9 cellular contexts compared by ENCODE assay signal in the genomic region with DNA sequence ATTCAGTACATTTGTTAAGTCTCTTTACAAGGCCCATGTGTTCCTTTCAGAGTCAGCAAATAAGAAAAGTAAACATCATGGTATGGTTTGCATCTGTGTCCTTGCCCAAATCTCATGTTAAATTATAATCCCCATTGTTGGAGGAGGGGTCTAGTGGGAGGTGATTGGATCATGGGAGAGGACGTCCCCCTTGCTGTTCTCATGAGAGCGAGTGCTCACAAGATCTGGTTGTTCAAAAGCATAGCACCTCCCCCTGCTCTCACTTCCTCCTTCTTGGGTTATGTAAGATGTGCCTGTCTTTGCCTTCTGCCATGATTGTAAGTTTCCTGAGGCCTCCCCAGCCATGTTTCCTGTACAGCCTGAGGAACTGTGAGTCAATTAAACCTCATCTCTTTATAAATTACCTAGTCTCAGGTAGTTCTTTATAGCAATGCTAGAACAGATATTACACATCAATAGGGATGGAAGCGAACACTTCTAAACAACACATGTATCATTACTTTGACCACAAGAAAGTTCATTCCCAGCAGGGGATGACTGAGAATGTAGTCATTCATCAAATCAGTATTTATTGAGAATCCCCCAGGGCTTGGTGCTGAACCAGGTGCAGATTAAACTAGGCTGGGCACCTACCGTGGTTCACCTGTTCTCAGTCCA. TPM values are rescaled to one million over a fixed set of nuclear protein-coding genes. Genes with fewer than 3 reads are reported as not detected.
DNase-seq lines count a peak whose midpoint lies in the region; ATAC-seq and TF ChIP-seq lines count a peak whose summit lies in the region.
"Had no signal": no experiment of that assay in that cellular context is flagged by ENCODE, and none has a peak within 500 bp of the region (broad histone marks: within the 10 kb centered on the region; RNA-seq: fewer than 3 reads in every experiment).

No MANE protein-coding gene starts in this region.

- H3K4me1 ChIP-seq in neural progenitor cell, result peaks cover 26% of the 10 kb centered on the region

- H3F3A ChIP-seq in neural progenitor cell (ENCODE audit: low read depth), result peaks cover 20% of the 10 kb centered on the region

- no peaks in the 10 kb centered on the region for H3K79me2 ChIP-seq in neural progenitor cell (ENCODE audit: low read depth)

- H3K36me3 Mint-ChIP-seq in neural progenitor cell (peaks cover 1% of the 10 kb centered on the region), type B pancreatic cell (peaks cover 4% of the 10 kb centered on the region)
- peaks cover 5% of the 10 kb centered on the region for H3K36me3 Mint-ChIP-seq in activated T-helper 1 cell treated with anti-CD3 and anti-CD28 coated beads, Interleukin-12 subunit alpha, Interleukin-12 subunit beta, Interleukin-2, Interleukin-4 antibody, amounts not matched to agents 30 ng/mL and 10 ng/mL and 1 ng/mL, durations not matched to agents 14 hours and 24 hours and 36 hours (ENCODE audit: low read depth)
- peaks cover 6% of the 10 kb centered on the region for H3K36me3 Mint-ChIP-seq in activated naive CD4-positive, alpha-beta T cell treated with anti-CD3 and anti-CD28 coated beads, Interleukin-2, amount 10 ng/mL, durations not matched to agents 7 days and 5 days

- DNase-seq in SIG-M5 (lab: John Stamatoyannopoulos, UW) (peak; percentile 60), neural progenitor cell (ENCODE audit: low spot score) (no peak), Right ventricle myocardium superior (no peak), type B pancreatic cell (ENCODE audit: extremely low spot score, unreplicated experiment) (no peak)
- no peak for DNase-seq in activated T-helper 1 cell treated with anti-CD3 and anti-CD28 coated beads, Interleukin-12 subunit alpha, Interleukin-12 subunit beta, Interleukin-2, Interleukin-4 antibody, amounts not matched to agents 30 ng/mL and 10 ng/mL and 1 ng/mL, durations not matched to agents 14 hours and 24 hours and 36 hours (ENCODE audit: low spot score)
- no peak for DNase-seq in activated naive CD4-positive, alpha-beta T cell treated with anti-CD3 and anti-CD28 coated beads, Interleukin-2, amount 10 ng/mL, durations not matched to agents 7 days and 5 days

- H2AFZ ChIP-seq in neural progenitor cell (replicated peaks), result peak overlapping the region; percentile 72

- CTCF ChIA-PET in activated naive CD4-positive, alpha-beta T cell treated with anti-CD3 and anti-CD28 coated beads, Interleukin-2, amount 10 ng/mL, durations not matched to agents 7 days and 5 days (lab: Charles Lee), result no interaction called here

- H3K27me3 Mint-ChIP-seq in neural progenitor cell (ENCODE audit: insufficient read depth, low read depth) (peaks cover 17% of the 10 kb centered on the region), type B pancreatic cell (peaks cover 15% of the 10 kb centered on the region)
- peaks cover 4% of the 10 kb centered on the region for H3K27me3 Mint-ChIP-seq in activated T-helper 1 cell treated with anti-CD3 and anti-CD28 coated beads, Interleukin-12 subunit alpha, Interleukin-12 subunit beta, Interleukin-2, Interleukin-4 antibody, amounts not matched to agents 30 ng/mL and 10 ng/mL and 1 ng/mL, durations not matched to agents 14 hours and 24 hours and 36 hours (ENCODE audit: insufficient read depth)
- H3K27me3 Mint-ChIP-seq in activated naive CD4-positive, alpha-beta T cell treated with anti-CD3 and anti-CD28 coated beads, Interleukin-2, amount 10 ng/mL, durations not matched to agents 7 days and 5 days, result peaks cover 19% of the 10 kb centered on the region

- intact Hi-C loops in Right ventricle myocardium superior (cut with DNase I), result no loop called here
- intact Hi-C loops in activated T-helper 1 cell treated with anti-CD3 and anti-CD28 coated beads, Interleukin-12 subunit alpha, Interleukin-12 subunit beta, Interleukin-2, Interleukin-4 antibody, amounts not matched to agents 30 ng/mL and 10 ng/mL and 1 ng/mL, durations not matched to agents 14 hours and 24 hours and 36 hours (cut with micrococcal nuclease), result no loop called here

- no peaks in the 10 kb centered on the region for H3K9me3 ChIP-seq in neural progenitor cell (ENCODE audit: low read depth)
- H3K9me3 ChIP-seq: tibial artery had no signal

- H3K4me3 ChIP-seq in neural progenitor cell, result no peak overlapping the region
- H3K4me3 ChIP-seq: tibial artery had no signal

- H3K27ac Mint-ChIP-seq in neural progenitor cell (peak overlapping the region; percentile 88), type B pancreatic cell (no peak overlapping the region)
- no peak overlapping the region for H3K27ac Mint-ChIP-seq in activated T-helper 1 cell treated with anti-CD3 and anti-CD28 coated beads, Interleukin-12 subunit alpha, Interleukin-12 subunit beta, Interleukin-2, Interleukin-4 antibody, amounts not matched to agents 30 ng/mL and 10 ng/mL and 1 ng/mL, durations not matched to agents 14 hours and 24 hours and 36 hours
- H3K27ac Mint-ChIP-seq in activated naive CD4-positive, alpha-beta T cell treated with anti-CD3 and anti-CD28 coated beads, Interleukin-2, amount 10 ng/mL, durations not matched to agents 7 days and 5 days, result no peak overlapping the region

- H3K4me1 Mint-ChIP-seq in neural progenitor cell (peaks cover 44% of the 10 kb centered on the region), type B pancreatic cell (ENCODE audit: unreplicated experiment) (peaks cover 29% of the 10 kb centered on the region)
- peaks cover 31% of the 10 kb centered on the region for H3K4me1 Mint-ChIP-seq in activated T-helper 1 cell treated with anti-CD3 and anti-CD28 coated beads, Interleukin-12 subunit alpha, Interleukin-12 subunit beta, Interleukin-2, Interleukin-4 antibody, amounts not matched to agents 30 ng/mL and 10 ng/mL and 1 ng/mL, durations not matched to agents 14 hours and 24 hours and 36 hours (ENCODE audit: low read depth)
- H3K4me1 Mint-ChIP-seq in activated naive CD4-positive, alpha-beta T cell treated with anti-CD3 and anti-CD28 coated beads, Interleukin-2, amount 10 ng/mL, durations not matched to agents 7 days and 5 days, result peaks cover 26% of the 10 kb centered on the region

- H3K36me3 ChIP-seq in neural progenitor cell, result no peaks in the 10 kb centered on the region
- H3K36me3 ChIP-seq: tibial artery had no signal

- peaks cover 14% of the 10 kb centered on the region for H3K27me3 ChIP-seq in neural progenitor cell

- TF ChIP-seq CTCF in neural progenitor cell (IDR thresholded peaks at IDR 0.05), result no peak
- TF ChIP-seq CTCF in type B pancreatic cell (conservative IDR thresholded peaks at IDR 0.05), result no peak

- no peak overlapping the region for H3K4me2 ChIP-seq in neural progenitor cell

- H3K9me3 Mint-ChIP-seq in neural progenitor cell (no peaks in the 10 kb centered on the region), type B pancreatic cell (no peaks in the 10 kb centered on the region)
- H3K9me3 Mint-ChIP-seq in activated T-helper 1 cell treated with anti-CD3 and anti-CD28 coated beads, Interleukin-12 subunit alpha, Interleukin-12 subunit beta, Interleukin-2, Interleukin-4 antibody, amounts not matched to agents 30 ng/mL and 10 ng/mL and 1 ng/mL, durations not matched to agents 14 hours and 24 hours and 36 hours, result no peaks in the 10 kb centered on the region
- no peaks in the 10 kb centered on the region for H3K9me3 Mint-ChIP-seq in activated naive CD4-positive, alpha-beta T cell treated with anti-CD3 and anti-CD28 coated beads, Interleukin-2, amount 10 ng/mL, durations not matched to agents 7 days and 5 days

- H3K4me3 Mint-ChIP-seq in neural progenitor cell (peak overlapping the region; percentile 54), type B pancreatic cell (no peak overlapping the region)
- H3K4me3 Mint-ChIP-seq in activated T-helper 1 cell treated with anti-CD3 and anti-CD28 coated beads, Interleukin-12 subunit alpha, Interleukin-12 subunit beta, Interleukin-2, Interleukin-4 antibody, amounts not matched to agents 30 ng/mL and 10 ng/mL and 1 ng/mL, durations not matched to agents 14 hours and 24 hours and 36 hours, result no peak overlapping the region
- H3K4me3 Mint-ChIP-seq in activated naive CD4-positive, alpha-beta T cell treated with anti-CD3 and anti-CD28 coated beads, Interleukin-2, amount 10 ng/mL, durations not matched to agents 7 days and 5 days, result no peak overlapping the region

- ATAC-seq in GM19035 (IDR thresholded peaks at IDR 0.05; ENCODE audit: unreplicated experiment) (peak; percentile 66), HG03039 (IDR thresholded peaks at IDR 0.05; ENCODE audit: unreplicated experiment) (peak; percentile 63), Right ventricle myocardium superior (ENCODE audit: poor library complexity) (no peak)

- H4K20me1 ChIP-seq in neural progenitor cell (ENCODE audit: low read depth), result no peaks in the 10 kb centered on the region

- H3K27ac ChIP-seq in neural progenitor cell, result no peak overlapping the region
- H3K27ac ChIP-seq: tibial artery had no signal

- H3K9ac ChIP-seq in neural progenitor cell, result no peak overlapping the region

RNA-seq across cellular contexts. Expression of a gene that starts 4.1 kb away (rescaled TPM):
- total RNA-seq in neural progenitor cell (ENCODE audit: low replicate concordance) (0.13 and 0.22 TPM in 2 replicates), Right ventricle myocardium superior (not detected), type B pancreatic cell (ENCODE audit: low replicate concordance) (1.2 and 6.0 TPM in 2 replicates)
- 0.32 and 0.34 TPM in 2 replicates for total RNA-seq in activated T-helper 1 cell treated with anti-CD3 and anti-CD28 coated beads, Interleukin-12 subunit alpha, Interleukin-12 subunit beta, Interleukin-2, Interleukin-4 antibody, amounts not matched to agents 30 ng/mL and 10 ng/mL and 1 ng/mL, durations not matched to agents 14 hours and 24 hours and 36 hours

RNA-seq across cellular contexts. Expression of a gene that starts 15.4 kb away (rescaled TPM):
- total RNA-seq in neural progenitor cell (ENCODE audit: low replicate concordance) (35.0 and 46.3 TPM in 2 replicates), Right ventricle myocardium superior (18.7 TPM), type B pancreatic cell (ENCODE audit: low replicate concordance) (22.6 and 28.6 TPM in 2 replicates)
- total RNA-seq in activated T-helper 1 cell treated with anti-CD3 and anti-CD28 coated beads, Interleukin-12 subunit alpha, Interleukin-12 subunit beta, Interleukin-2, Interleukin-4 antibody, amounts not matched to agents 30 ng/mL and 10 ng/mL and 1 ng/mL, durations not matched to agents 14 hours and 24 hours and 36 hours, result 44.1 and 53.3 TPM in 2 replicates

RNA-seq across cellular contexts. Expression of a gene that starts 15.7 kb away (rescaled TPM):
- total RNA-seq in neural progenitor cell (ENCODE audit: low replicate concordance) (31.8 and 48.0 TPM in 2 replicates), Right ventricle myocardium superior (19.3 TPM), type B pancreatic cell (ENCODE audit: low replicate concordance) (16.9 and 41.6 TPM in 2 replicates)
- 10.0 and 14.7 TPM in 2 replicates for total RNA-seq in activated T-helper 1 cell treated with anti-CD3 and anti-CD28 coated beads, Interleukin-12 subunit alpha, Interleukin-12 subunit beta, Interleukin-2, Interleukin-4 antibody, amounts not matched to agents 30 ng/mL and 10 ng/mL and 1 ng/mL, durations not matched to agents 14 hours and 24 hours and 36 hours
